ENCODE assay signal across 31 cellular contexts in genomic region chr4:145774473-145774872, GRCh38.
DNase-seq lines count a peak whose midpoint lies in the region; ATAC-seq and TF ChIP-seq lines count a peak whose summit lies in the region.
"Had no signal": no experiment of that assay in that cellular context is flagged by ENCODE, and none has a peak within 500 bp of the region (broad histone marks: within the 10 kb centered on the region; RNA-seq: fewer than 3 reads in every experiment).

No MANE protein-coding gene starts in this region.

- no peak overlapping the region for H2BK20ac ChIP-seq in H9 (ENCODE audit: low read depth, low read length, poor library complexity, severe bottlenecking)

- no CpG with 5 or more reads among the region's 6 CpGs for WGBS in H9 (ENCODE audit: extremely low coverage, insufficient read length, low lambda C conversion rate)

- TF ChIP-seq CTCF in H9 (conservative IDR thresholded peaks at IDR 0.05): no peak

- no peak overlapping the region for H3K18ac ChIP-seq in H9 (ENCODE audit: insufficient read length, low read depth, low read length)

- H3K23me2 ChIP-seq in H9 (ENCODE audit: insufficient read length, low read depth, low read length, poor library complexity, severe bottlenecking): no peaks in the 10 kb centered on the region

- peaks cover 3% of the 10 kb centered on the region for H4K20me1 ChIP-seq in H9 (ENCODE audit: control insufficient read depth, insufficient read depth, insufficient read length)

- H3K27ac ChIP-seq in H9 (ENCODE audit: insufficient read length, low read depth, low read length) (no peak overlapping the region), rectal smooth muscle tissue (ENCODE audit: low read depth, low read length) (peak overlapping the region; percentile 55), SJCRH30 (no peak overlapping the region)
- H3K27ac ChIP-seq: 22Rv1, C4-2B, cardiac muscle cell, colonic mucosa, SJSA1, WERI-Rb-1 had no signal

- H2BK15ac ChIP-seq in H9 (ENCODE audit: low read depth, low read length): no peak overlapping the region

- H2AK5ac ChIP-seq in H9 (ENCODE audit: insufficient read length, low read length): no peak overlapping the region

- H3K23ac ChIP-seq in H9 (ENCODE audit: insufficient read length, low read depth, low read length): no peak overlapping the region

- peaks cover 47% of the 10 kb centered on the region for H3K36me3 Mint-ChIP-seq in activated CD4-positive, alpha-beta T cell treated with anti-CD3 and anti-CD28 coated beads for 36 hours (ENCODE audit: low read depth)
- peaks cover 18 to 70% (median 53%) of the 10 kb centered on the region in 3 experiments; a peak in 6 of 7 replicates for H3K36me3 Mint-ChIP-seq in H9 (ENCODE audit: insufficient read depth in 1 of 3, low read depth in 3 of 3)
- H3K36me3 Mint-ChIP-seq in dendritic cell treated with granulocyte-macrophage colony-stimulating factor and Interleukin-4, amounts not matched to agents 40 ng/mL and 50 ng/mL, for 4 days (ENCODE audit: low read depth): no peaks in the 10 kb centered on the region

- POLR2A ChIA-PET in activated CD4-positive, alpha-beta T cell treated with anti-CD3 and anti-CD28 coated beads for 36 hours (lab: Charles Lee): no interaction called here

- H2AFZ ChIP-seq in H9 (ENCODE audit: low read length): no peak overlapping the region

- no peaks in the 10 kb centered on the region for H3K79me1 ChIP-seq in H9 (ENCODE audit: insufficient read depth, low read depth, low read length, poor library complexity, severe bottlenecking)

- H3K27ac Mint-ChIP-seq in activated CD4-positive, alpha-beta T cell treated with anti-CD3 and anti-CD28 coated beads for 36 hours: peak overlapping the region; percentile 52
- peak overlapping the region in 2 of 3 experiments; percentile 19 to 66; a peak in 1 of 7 replicates for H3K27ac Mint-ChIP-seq in H9
- H3K27ac Mint-ChIP-seq in dendritic cell treated with granulocyte-macrophage colony-stimulating factor and Interleukin-4, amounts not matched to agents 40 ng/mL and 50 ng/mL, for 4 days: peak overlapping the region; percentile 7
- H3K27ac Mint-ChIP-seq: activated naive CD8-positive, alpha-beta T cell treated with anti-CD3 and anti-CD28 coated beads, Interleukin-2, amount 10 ng/mL, durations not matched to agents 7 days and 5 days; progenitor cell of endocrine pancreas had no signal

- intact Hi-C loops in activated CD4-positive, alpha-beta T cell treated with anti-CD3 and anti-CD28 coated beads for 36 hours (cut with DNase I, micrococcal nuclease): no loop called here
- intact Hi-C loops in dendritic cell treated with granulocyte-macrophage colony-stimulating factor and Interleukin-4, amounts not matched to agents 40 ng/mL and 50 ng/mL, for 4 days (cut with micrococcal nuclease): no loop called here

- H3K4me1 ChIP-seq in H9 (ENCODE audit: insufficient read depth, low read length): no peaks in the 10 kb centered on the region; the same call in 1 of the 2 replicates
- H3K4me1 ChIP-seq in rectal smooth muscle tissue (ENCODE audit: control insufficient read depth, insufficient read depth, low read length): peaks cover 15% of the 10 kb centered on the region
- H3K4me1 ChIP-seq in SJCRH30: no peaks in the 10 kb centered on the region
- H3K4me1 ChIP-seq: colonic mucosa, SJSA1 had no signal

- no peak overlapping the region for H2BK120ac ChIP-seq in H9 (ENCODE audit: low read depth, low read length, poor library complexity, severe bottlenecking)

- no peak for DNase-seq in activated CD4-positive, alpha-beta T cell treated with anti-CD3 and anti-CD28 coated beads for 36 hours
- no peak for DNase-seq in activated CD4-positive, alpha-beta T cell treated with anti-CD3 and anti-CD28 coated beads, Interleukin-2, amount 50 U/mL, for 1 hour
- DNase-seq in H9 (no peak), SJCRH30 (no peak)
- DNase-seq: activated CD4-positive, alpha-beta T cell treated with anti-CD3 and anti-CD28 coated beads, Interleukin-2, amount 50 U/mL, for 4 hours; activated effector memory CD4-positive, alpha-beta T cell treated with Interleukin-2 at 50 U/mL for 16 hours; activated naive CD8-positive, alpha-beta T cell treated with anti-CD3 and anti-CD28 coated beads, Interleukin-2, amount 10 ng/mL, durations not matched to agents 7 days and 5 days; Calu3; colonic mucosa; DMS79; effector CD8-positive, alpha-beta T cell; head of caudate nucleus; kidney; midbrain; naive thymus-derived CD8-positive, alpha-beta T cell; NCI-H1092; NCI-H1694 treated with DMSO at 0.1 percent for 48 hours; stimulated activated CD4-positive, alpha-beta T cell treated with anti-CD3 and anti-CD28 coated beads, Interleukin-12 subunit alpha, Interleukin-12 subunit beta, amount 100 ng/mL, for 4 hours; stimulated activated CD4-positive, alpha-beta T cell treated with anti-CD3 and anti-CD28 coated beads, Interleukin-4, amount 100 ng/mL, for 1 hour; WERI-Rb-1 had no signal

- no peak overlapping the region for H4K91ac ChIP-seq in H9 (ENCODE audit: insufficient read length, low read depth, low read length)

- H3K14ac ChIP-seq in H9 (ENCODE audit: insufficient read depth, low read length): no peak overlapping the region

- H3K9me3 Mint-ChIP-seq in activated CD4-positive, alpha-beta T cell treated with anti-CD3 and anti-CD28 coated beads for 36 hours (ENCODE audit: low read depth): no peaks in the 10 kb centered on the region
- no peaks in the 10 kb centered on the region for H3K9me3 Mint-ChIP-seq in H9
- no peaks in the 10 kb centered on the region for H3K9me3 Mint-ChIP-seq in dendritic cell treated with granulocyte-macrophage colony-stimulating factor and Interleukin-4, amounts not matched to agents 40 ng/mL and 50 ng/mL, for 4 days
- H3K9me3 Mint-ChIP-seq: activated naive CD8-positive, alpha-beta T cell treated with anti-CD3 and anti-CD28 coated beads, Interleukin-2, amount 10 ng/mL, durations not matched to agents 7 days and 5 days; naive thymus-derived CD8-positive, alpha-beta T cell had no signal

- no peak overlapping the region for H4K8ac ChIP-seq in H9 (replicated peaks; ENCODE audit: insufficient read length, low read depth, low read length)

- no peak overlapping the region for H3K4ac ChIP-seq in H9 (ENCODE audit: low read depth, low read length)

- H3K36me3 ChIP-seq in rectal smooth muscle tissue (ENCODE audit: control insufficient read depth, insufficient read depth, low read length) (peaks cover 8% of the 10 kb centered on the region), SJCRH30 (peaks cover 12% of the 10 kb centered on the region)
- H3K36me3 ChIP-seq: colonic mucosa had no signal

- H3K4me3 ChIP-seq in rectal smooth muscle tissue (ENCODE audit: low read length) (no peak overlapping the region), SJCRH30 (no peak overlapping the region)
- H3K4me3 ChIP-seq: ascending aorta, cardiac muscle cell, colonic mucosa, SJSA1 had no signal

- CTCF ChIA-PET in activated CD4-positive, alpha-beta T cell treated with anti-CD3 and anti-CD28 coated beads for 36 hours (lab: Charles Lee): no interaction called here

- H3K4me2 ChIP-seq in H9 (ENCODE audit: insufficient read depth, insufficient read length, low read length): no peak overlapping the region

- no peak for ATAC-seq in activated CD4-positive, alpha-beta T cell treated with anti-CD3 and anti-CD28 coated beads for 36 hours
- ATAC-seq in HG02763 (IDR thresholded peaks at IDR 0.05; ENCODE audit: unreplicated experiment) (no peak), GM21737 (IDR thresholded peaks at IDR 0.05; ENCODE audit: unreplicated experiment) (no peak)
- ATAC-seq: naive thymus-derived CD8-positive, alpha-beta T cell; sciatic nerve had no signal

- H3K9ac ChIP-seq in H9 (ENCODE audit: extremely low read depth, insufficient read length, low read length) (no peak overlapping the region), rectal smooth muscle tissue (ENCODE audit: low read length) (no peak overlapping the region)

- H2BK5ac ChIP-seq in H9 (ENCODE audit: insufficient read length, low read length): no peak overlapping the region

- no peaks in the 10 kb centered on the region for H3K27me3 Mint-ChIP-seq in activated CD4-positive, alpha-beta T cell treated with anti-CD3 and anti-CD28 coated beads for 36 hours
- H3K27me3 Mint-ChIP-seq in H9 (ENCODE audit: low read depth): no peaks in the 10 kb centered on the region
- no peaks in the 10 kb centered on the region for H3K27me3 Mint-ChIP-seq in dendritic cell treated with granulocyte-macrophage colony-stimulating factor and Interleukin-4, amounts not matched to agents 40 ng/mL and 50 ng/mL, for 4 days
- H3K27me3 Mint-ChIP-seq: activated naive CD8-positive, alpha-beta T cell treated with anti-CD3 and anti-CD28 coated beads, Interleukin-2, amount 10 ng/mL, durations not matched to agents 7 days and 5 days; naive thymus-derived CD8-positive, alpha-beta T cell; progenitor cell of endocrine pancreas had no signal

- H3K4me3 Mint-ChIP-seq in activated CD4-positive, alpha-beta T cell treated with anti-CD3 and anti-CD28 coated beads for 36 hours: no peak overlapping the region
- no peak overlapping the region for H3K4me3 Mint-ChIP-seq in H9
- H3K4me3 Mint-ChIP-seq in dendritic cell treated with granulocyte-macrophage colony-stimulating factor and Interleukin-4, amounts not matched to agents 40 ng/mL and 50 ng/mL, for 4 days: no peak overlapping the region
- H3K4me3 Mint-ChIP-seq: activated naive CD8-positive, alpha-beta T cell treated with anti-CD3 and anti-CD28 coated beads, Interleukin-2, amount 10 ng/mL, durations not matched to agents 7 days and 5 days; naive thymus-derived CD8-positive, alpha-beta T cell had no signal

- H3K4me1 Mint-ChIP-seq in activated CD4-positive, alpha-beta T cell treated with anti-CD3 and anti-CD28 coated beads for 36 hours: peaks cover 5% of the 10 kb centered on the region
- peaks cover 3 to 7% of the 10 kb centered on the region in 2 experiments for H3K4me1 Mint-ChIP-seq in H9
- H3K4me1 Mint-ChIP-seq in dendritic cell treated with granulocyte-macrophage colony-stimulating factor and Interleukin-4, amounts not matched to agents 40 ng/mL and 50 ng/mL, for 4 days (ENCODE audit: low read depth): peaks cover 20% of the 10 kb centered on the region

- no peak overlapping the region for H3K56ac ChIP-seq in H9 (ENCODE audit: insufficient read length, low read depth, low read length)

- no peak overlapping the region for H3T11ph ChIP-seq in H9 (ENCODE audit: low read length)

- H3K9me3 ChIP-seq in H9 (ENCODE audit: control insufficient read depth, low read depth, low read length) (no peaks in the 10 kb centered on the region), SJCRH30 (replicated peaks) (no peaks in the 10 kb centered on the region)
- H3K9me3 ChIP-seq: ascending aorta, colonic mucosa, SJSA1 had no signal

- H4K5ac ChIP-seq in H9 (ENCODE audit: insufficient read length, low read depth, low read length): no peak overlapping the region

- H2BK12ac ChIP-seq in H9 (ENCODE audit: insufficient read length, low read depth, low read length): no peak overlapping the region

- no peaks in the 10 kb centered on the region for H3K79me2 ChIP-seq in H9 (ENCODE audit: insufficient read depth, low read length)

- H3K27me3 ChIP-seq in H9 (ENCODE audit: insufficient read depth, low read length) (no peaks in the 10 kb centered on the region), rectal smooth muscle tissue (ENCODE audit: control insufficient read depth, insufficient read depth, low read length) (no peaks in the 10 kb centered on the region), SJCRH30 (no peaks in the 10 kb centered on the region)
- H3K27me3 ChIP-seq: ascending aorta, cardiac muscle cell, colonic mucosa, SJSA1 had no signal
